In the genomic region with DNA sequence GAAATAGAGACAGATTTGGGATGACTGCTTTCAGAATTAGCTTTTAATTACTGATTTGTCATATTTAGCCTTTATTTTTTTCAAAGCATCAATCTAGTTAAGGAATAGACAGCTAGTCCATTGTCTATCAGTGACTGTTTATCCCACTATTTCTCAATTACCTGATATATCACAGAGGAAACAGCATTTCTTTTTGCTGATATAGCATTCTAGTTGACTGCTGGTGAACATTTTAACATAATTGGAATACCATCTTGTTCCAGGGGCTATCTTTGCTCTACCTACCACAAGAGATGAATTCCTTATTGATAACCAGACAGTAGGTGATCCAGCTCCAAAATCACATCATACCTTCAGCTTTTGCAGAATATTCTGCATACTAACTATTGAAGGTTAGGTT, we compare ENCODE assay signal across 3 cellular contexts.
TF ChIP-seq lines count a peak whose summit lies in the region.

No MANE protein-coding gene starts in this region.

TF ChIP-seq in HepG2, 621 proteins besides CTCF, POLR2A, EP300 and RAD21:
- peak; percentile 64 for TF ChIP-seq MAFF (IDR thresholded peaks at IDR 0.05; ENCODE audit: low read depth, low read length)
- TF ChIP-seq MAFK (conservative IDR thresholded peaks at IDR 0.05 in 1 of 2, IDR thresholded peaks at IDR 0.05 in 1 of 2; ENCODE audit: low read length in 2 of 2) = peak; percentile 45 to 76; a peak in 3 of 4 replicates
- TF ChIP-seq ZNF737 (CRISPR knock-in tag; IDR thresholded peaks at IDR 0.05; ENCODE audit: borderline replicate concordance) = no peak
TF ChIP-seq in HepG2: peak in this region for 2.

TF ChIP-seq in A549, 52 proteins besides CTCF, POLR2A, EP300 and RAD21:
- TF ChIP-seq JUN (IDR thresholded peaks at IDR 0.05) (no peak), MAFK (IDR thresholded peaks at IDR 0.05; ENCODE audit: partially characterized antibody) (peak; percentile 47)

TF ChIP-seq in IMR-90, 13 proteins besides CTCF, POLR2A, EP300 and RAD21:
- no peak for TF ChIP-seq RFX5 (IDR thresholded peaks at IDR 0.05; ENCODE audit: low read depth, low read length)
- TF ChIP-seq, protein P1, sequence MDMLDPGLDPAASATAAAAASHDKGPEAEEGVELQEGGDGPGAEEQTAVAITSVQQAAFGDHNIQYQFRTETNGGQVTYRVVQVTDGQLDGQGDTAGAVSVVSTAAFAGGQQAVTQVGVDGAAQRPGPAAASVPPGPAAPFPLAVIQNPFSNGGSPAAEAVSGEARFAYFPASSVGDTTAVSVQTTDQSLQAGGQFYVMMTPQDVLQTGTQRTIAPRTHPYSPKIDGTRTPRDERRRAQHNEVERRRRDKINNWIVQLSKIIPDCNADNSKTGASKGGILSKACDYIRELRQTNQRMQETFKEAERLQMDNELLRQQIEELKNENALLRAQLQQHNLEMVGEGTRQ (IDR thresholded peaks at IDR 0.05; ENCODE audit: low read depth, low read length) = no peak
- no peak for TF ChIP-seq RCOR1 (IDR thresholded peaks at IDR 0.05; ENCODE audit: insufficient replicate concordance, low read length)
- TF ChIP-seq MAFK (IDR thresholded peaks at IDR 0.05; ENCODE audit: low read depth, low read length) = peak; percentile 67
TF ChIP-seq in IMR-90: peak in this region for 1.
